Comparison of ENCODE assay signal across 16 cellular contexts in genomic region chr20:33352258-33353012, GRCh38. TPM values are rescaled to one million over a fixed set of nuclear protein-coding genes. Genes with fewer than 3 reads are reported as not detected.
DNase-seq lines count a peak whose midpoint lies in the region; ATAC-seq and TF ChIP-seq lines count a peak whose summit lies in the region.
"Had no signal": no experiment of that assay in that cellular context is flagged by ENCODE, and none has a peak within 500 bp of the region (broad histone marks: within the 10 kb centered on the region; RNA-seq: fewer than 3 reads in every experiment).

No MANE protein-coding gene starts in this region.

- no peak overlapping the region for H3T11ph ChIP-seq in H9 (ENCODE audit: low read length)

- peaks cover 7% of the 10 kb centered on the region for H3K36me3 Mint-ChIP-seq in activated CD4-positive, alpha-beta T cell treated with anti-CD3 and anti-CD28 coated beads, Interleukin-2, amount 10 ng/mL, durations not matched to agents 7 days and 5 days (ENCODE audit: low read depth)
- H3K36me3 Mint-ChIP-seq in H9 (ENCODE audit: insufficient read depth in 1 of 3, low read depth in 3 of 3), result peaks cover 3 to 40% (median 13%) of the 10 kb centered on the region in 3 experiments; a peak in 5 of 7 replicates
- peaks cover 30% of the 10 kb centered on the region for H3K36me3 Mint-ChIP-seq in stimulated activated effector memory CD8-positive, alpha-beta T cell treated with anti-CD3 and anti-CD28 coated beads, Interleukin-12 subunit alpha, Interleukin-12 subunit beta, amount 100 ng/mL, for 72 hours
- peaks cover 6% of the 10 kb centered on the region; the same call in 1 of the 2 replicates for H3K36me3 Mint-ChIP-seq in HFFc6 (ENCODE audit: low read depth)

- H2AK5ac ChIP-seq in H9 (ENCODE audit: insufficient read length, low read length), result no peak overlapping the region

- H3K27ac Mint-ChIP-seq in activated CD4-positive, alpha-beta T cell treated with anti-CD3 and anti-CD28 coated beads, Interleukin-2, amount 10 ng/mL, durations not matched to agents 7 days and 5 days, result peak overlapping the region; percentile 9
- H3K27ac Mint-ChIP-seq in H9, result peak overlapping the region; percentile 50 to 73 (median 72); a peak in 6 of 7 replicates
- peak overlapping the region; percentile 78 for H3K27ac Mint-ChIP-seq in stimulated activated effector memory CD8-positive, alpha-beta T cell treated with anti-CD3 and anti-CD28 coated beads, Interleukin-12 subunit alpha, Interleukin-12 subunit beta, amount 100 ng/mL, for 72 hours
- no peak overlapping the region for H3K27ac Mint-ChIP-seq in HFFc6

- no peak overlapping the region for H4K91ac ChIP-seq in H9 (ENCODE audit: insufficient read length, low read depth, low read length)

- CTCF ChIA-PET in activated CD4-positive, alpha-beta T cell treated with anti-CD3 and anti-CD28 coated beads, Interleukin-2, amount 10 ng/mL, durations not matched to agents 7 days and 5 days (lab: Charles Lee), result interaction anchor here (0.9 to 1.7 kb wide), 2 partner anchors 13 to 24 kb away, joined by 3 read pairs; no protein-coding TSS in a partner anchor

- no peaks in the 10 kb centered on the region for H3K4me1 Mint-ChIP-seq in activated CD4-positive, alpha-beta T cell treated with anti-CD3 and anti-CD28 coated beads, Interleukin-2, amount 10 ng/mL, durations not matched to agents 7 days and 5 days
- peaks cover 35 to 36% of the 10 kb centered on the region in 2 experiments for H3K4me1 Mint-ChIP-seq in H9
- peaks cover 25% of the 10 kb centered on the region for H3K4me1 Mint-ChIP-seq in stimulated activated effector memory CD8-positive, alpha-beta T cell treated with anti-CD3 and anti-CD28 coated beads, Interleukin-12 subunit alpha, Interleukin-12 subunit beta, amount 100 ng/mL, for 72 hours
- H3K4me1 Mint-ChIP-seq in HFFc6 (ENCODE audit: low read depth), result no peaks in the 10 kb centered on the region; the same call in 1 of the 2 replicates

- DNase-seq in activated CD4-positive, alpha-beta T cell treated with anti-CD3 and anti-CD28 coated beads, Interleukin-2, amount 10 ng/mL, durations not matched to agents 7 days and 5 days, result no peak
- DNase-seq in activated CD4-positive, alpha-beta T cell treated with anti-CD3 and anti-CD28 coated beads, Interleukin-2, amount 50 U/mL, for 48 hours, result no peak
- DNase-seq in H9, result no peak
- peak; percentile 9 for DNase-seq in iPS DF 19.7 (ENCODE audit: low read depth, low spot score)
- no peak for DNase-seq in stimulated activated effector memory CD8-positive, alpha-beta T cell treated with anti-CD3 and anti-CD28 coated beads, Interleukin-12 subunit alpha, Interleukin-12 subunit beta, amount 100 ng/mL, for 72 hours (ENCODE audit: low spot score in 2 of 2)
- DNase-seq in HFFc6, result no peak
- DNase-seq in T-helper 2 cell, result no peak
- DNase-seq in NCI-H1694 treated with DMSO at 0.1 percent for 48 hours (lab: John Stamatoyannopoulos, UW), result no peak
- DNase-seq: COR-L47, NCI-H2107, NCI-H748 treated with DMSO at 0.1 percent for 48 hours, PC-9 had no signal

- no peaks in the 10 kb centered on the region for H3K79me1 ChIP-seq in H9 (ENCODE audit: insufficient read depth, low read depth, low read length, poor library complexity, severe bottlenecking)

- H3K4ac ChIP-seq in H9 (ENCODE audit: low read depth, low read length), result no peak overlapping the region

- H3K9me3 ChIP-seq in H9 (ENCODE audit: control insufficient read depth, low read depth, low read length), result no peaks in the 10 kb centered on the region
- H3K9me3 ChIP-seq: BLaER1 had no signal

- H2BK15ac ChIP-seq in H9 (ENCODE audit: low read depth, low read length), result no peak overlapping the region

- H3K9me3 Mint-ChIP-seq in activated CD4-positive, alpha-beta T cell treated with anti-CD3 and anti-CD28 coated beads, Interleukin-2, amount 10 ng/mL, durations not matched to agents 7 days and 5 days, result no peaks in the 10 kb centered on the region
- no peaks in the 10 kb centered on the region for H3K9me3 Mint-ChIP-seq in H9
- H3K9me3 Mint-ChIP-seq in stimulated activated effector memory CD8-positive, alpha-beta T cell treated with anti-CD3 and anti-CD28 coated beads, Interleukin-12 subunit alpha, Interleukin-12 subunit beta, amount 100 ng/mL, for 72 hours, result no peaks in the 10 kb centered on the region
- no peaks in the 10 kb centered on the region for H3K9me3 Mint-ChIP-seq in HFFc6

- no peaks in the 10 kb centered on the region; the same call in 1 of the 2 replicates for H3K4me1 ChIP-seq in H9 (ENCODE audit: insufficient read depth, low read length)

- no peak overlapping the region for H2AFZ ChIP-seq in H9 (ENCODE audit: low read length)
- H2AFZ ChIP-seq: PC-9 had no signal

- no peak overlapping the region for H4K8ac ChIP-seq in H9 (replicated peaks; ENCODE audit: insufficient read length, low read depth, low read length)

- no peaks in the 10 kb centered on the region for H3K27me3 Mint-ChIP-seq in activated CD4-positive, alpha-beta T cell treated with anti-CD3 and anti-CD28 coated beads, Interleukin-2, amount 10 ng/mL, durations not matched to agents 7 days and 5 days
- H3K27me3 Mint-ChIP-seq in H9 (ENCODE audit: low read depth), result no peaks in the 10 kb centered on the region
- H3K27me3 Mint-ChIP-seq in HFFc6 (ENCODE audit: insufficient read depth), result no peaks in the 10 kb centered on the region

- no peak overlapping the region for H3K23ac ChIP-seq in H9 (ENCODE audit: insufficient read length, low read depth, low read length)

- H4K5ac ChIP-seq in H9 (ENCODE audit: insufficient read length, low read depth, low read length), result no peak overlapping the region

- H3K4me2 ChIP-seq in H9 (ENCODE audit: insufficient read depth, insufficient read length, low read length), result no peak overlapping the region
- H3K4me2 ChIP-seq: BLaER1, PC-9 had no signal

- no peak overlapping the region for H2BK5ac ChIP-seq in H9 (ENCODE audit: insufficient read length, low read length)

- H3K18ac ChIP-seq in H9 (ENCODE audit: insufficient read length, low read depth, low read length), result no peak overlapping the region

- H2BK120ac ChIP-seq in H9 (ENCODE audit: low read depth, low read length, poor library complexity, severe bottlenecking), result no peak overlapping the region

- H3K23me2 ChIP-seq in H9 (ENCODE audit: insufficient read length, low read depth, low read length, poor library complexity, severe bottlenecking), result no peaks in the 10 kb centered on the region

- ATAC-seq in stimulated activated effector memory CD8-positive, alpha-beta T cell treated with anti-CD3 and anti-CD28 coated beads, Interleukin-12 subunit alpha, Interleukin-12 subunit beta, amount 100 ng/mL, for 72 hours, result no peak
- ATAC-seq: HCT116, K562 had no signal

- H4K20me1 ChIP-seq in H9 (ENCODE audit: control insufficient read depth, insufficient read depth, insufficient read length), result no peaks in the 10 kb centered on the region
- H4K20me1 ChIP-seq: BLaER1 had no signal

- no peak overlapping the region for H3K14ac ChIP-seq in H9 (ENCODE audit: insufficient read depth, low read length)

- WGBS in H9 (ENCODE audit: extremely low coverage, insufficient read length, low lambda C conversion rate), result no CpG with 5 or more reads among the region's 16 CpGs

- no peak overlapping the region for H3K27ac ChIP-seq in H9 (ENCODE audit: insufficient read length, low read depth, low read length)
- H3K27ac ChIP-seq: 22Rv1, BLaER1, PC-9 had no signal

- POLR2A ChIA-PET in activated CD4-positive, alpha-beta T cell treated with anti-CD3 and anti-CD28 coated beads, Interleukin-2, amount 10 ng/mL, durations not matched to agents 7 days and 5 days (lab: Charles Lee), result no interaction called here

- H3K9ac ChIP-seq in H9 (ENCODE audit: extremely low read depth, insufficient read length, low read length), result no peak overlapping the region
- H3K9ac ChIP-seq: BLaER1 had no signal

- H2BK20ac ChIP-seq in H9 (ENCODE audit: low read depth, low read length, poor library complexity, severe bottlenecking), result no peak overlapping the region

- no peaks in the 10 kb centered on the region for H3K79me2 ChIP-seq in H9 (ENCODE audit: insufficient read depth, low read length)

- H3K56ac ChIP-seq in H9 (ENCODE audit: insufficient read length, low read depth, low read length), result no peak overlapping the region

- no peak overlapping the region for H2BK12ac ChIP-seq in H9 (ENCODE audit: insufficient read length, low read depth, low read length)

- H3K27me3 ChIP-seq in H9 (ENCODE audit: insufficient read depth, low read length), result no peaks in the 10 kb centered on the region
- H3K27me3 ChIP-seq: BLaER1 had no signal

- TF ChIP-seq CTCF in H9 (conservative IDR thresholded peaks at IDR 0.05), result no peak
- no peak for TF ChIP-seq CTCF in HFFc6 (IDR thresholded peaks at IDR 0.05)

- H3K4me3 Mint-ChIP-seq in activated CD4-positive, alpha-beta T cell treated with anti-CD3 and anti-CD28 coated beads, Interleukin-2, amount 10 ng/mL, durations not matched to agents 7 days and 5 days, result no peak overlapping the region
- H3K4me3 Mint-ChIP-seq in H9, result no peak overlapping the region; a peak in 1 of 5 replicates
- H3K4me3 Mint-ChIP-seq in stimulated activated effector memory CD8-positive, alpha-beta T cell treated with anti-CD3 and anti-CD28 coated beads, Interleukin-12 subunit alpha, Interleukin-12 subunit beta, amount 100 ng/mL, for 72 hours, result no peak overlapping the region
- no peak overlapping the region for H3K4me3 Mint-ChIP-seq in HFFc6

RNA-seq across cellular contexts. Expression of gene CDK5RAP1, which starts 48.9 kb away (rescaled TPM):
- total RNA-seq in activated CD4-positive, alpha-beta T cell treated with anti-CD3 and anti-CD28 coated beads, Interleukin-2, amount 10 ng/mL, durations not matched to agents 7 days and 5 days, result 10 to 100 TPM; 27.2 to 33.1 TPM
- total RNA-seq in H9 (2021), result 66.4 and 69.2 TPM in 2 replicates
- 10 to 100 TPM; 22.8 to 28.4 (median 25.0) TPM for total RNA-seq in HFFc6 (2021; fragmentation: NEBNext Ultra II Directional; extraction: Animal tissue kit (Norgen Biotek cat#: 25700))
